Comparison of ENCODE assay signal across 28 cellular contexts in genomic region chr14:99891266-99891665, GRCh38.
"Had no signal": no experiment of that assay in that cellular context is flagged by ENCODE, and none has a peak within 500 bp of the region (broad histone marks: within the 10 kb centered on the region; RNA-seq: fewer than 3 reads in every experiment).

No MANE protein-coding gene starts in this region.

- H3K9me3 ChIP-seq: body of pancreas, esophagus muscularis mucosa, gastrocnemius medialis, heart left ventricle had no signal

- H3K27me3 ChIP-seq: body of pancreas, cardiac muscle cell, esophagus muscularis mucosa, foreskin keratinocyte, gastrocnemius medialis, heart left ventricle had no signal

- DNase-seq: activated B cell treated with CpG ODN at 0.5 μM for 24 hours; activated CD4-positive, alpha-beta T cell treated with anti-CD3 and anti-CD28 coated beads for 48 hours; activated CD4-positive, alpha-beta T cell treated with anti-CD3 and anti-CD28 coated beads, Interleukin-2, amount 50 U/mL, for 1 hour; activated CD4-positive, alpha-beta T cell treated with anti-CD3 and anti-CD28 coated beads, Interleukin-2, amount 50 U/mL, for 48 hours; activated CD8-positive, alpha-beta memory T cell treated with anti-CD3 and anti-CD28 coated beads for 24 hours; activated CD8-positive, alpha-beta T cell treated with anti-CD3 and anti-CD28 coated beads for 36 hours; activated effector memory CD4-positive, alpha-beta T cell treated with Interleukin-2 at 50 U/mL for 16 hours; activated gamma-delta T cell treated with Interleukin-2 at 50 U/mL for 16 hours; activated naive CD4-positive, alpha-beta T cell treated with anti-CD3 and anti-CD28 coated beads, Interleukin-2, amount 50 U/mL, for 16 hours; activated naive CD4-positive, alpha-beta T cell treated with Interleukin-2 at 50 U/mL for 16 hours; activated T-cell treated with anti-CD3 and anti-CD28 coated beads, Interleukin-2, amount 50 U/mL, for 4 hours; amniotic stem cell; aorta; body of pancreas; effector CD4-positive, alpha-beta T cell; effector memory CD8-positive, alpha-beta T cell; erythroblast; foreskin keratinocyte; gastrocnemius medialis; glutamatergic neuron; heart left ventricle; T-helper 1 cell; T-helper 17 cell; T1000; WERI-Rb-1 had no signal

- H3K4me1 ChIP-seq: body of pancreas, esophagus muscularis mucosa, foreskin keratinocyte, gastrocnemius medialis, heart left ventricle had no signal

- H3K36me3 ChIP-seq: cardiac muscle cell, gastrocnemius medialis had no signal

- H3K4me3 ChIP-seq: body of pancreas, cardiac muscle cell, coronary artery, esophagus muscularis mucosa, gastrocnemius medialis, heart left ventricle had no signal

- H3K27ac ChIP-seq: body of pancreas, cardiac muscle cell, coronary artery, esophagus muscularis mucosa, foreskin keratinocyte, gastrocnemius medialis, heart left ventricle, WERI-Rb-1 had no signal
